Comparison of ENCODE assay signal across 12 cellular contexts in genomic region chr1:169044971-169045370, GRCh38.
A peak's percentile ranks its signal among the peaks of the same experiment; 100 is the strongest.
DNase-seq lines count a peak whose midpoint lies in the region; ATAC-seq and TF ChIP-seq lines count a peak whose summit lies in the region.
"Had no signal": no experiment of that assay in that cellular context is flagged by ENCODE, and none has a peak within 500 bp of the region (broad histone marks: within the 10 kb centered on the region; RNA-seq: fewer than 3 reads in every experiment).

No MANE protein-coding gene starts in this region.

- H3K4me1 ChIP-seq in colonic mucosa: peaks cover 20% of the 10 kb centered on the region

- H3K4me3 ChIP-seq in colonic mucosa: no peak overlapping the region

- no peak overlapping the region for H3K9ac ChIP-seq in colonic mucosa (ENCODE audit: low read depth in 2 of 2, low read length in 2 of 2)

- H3K4me1 Mint-ChIP-seq in activated CD8-positive, alpha-beta memory T cell treated with anti-CD3 and anti-CD28 coated beads, Interleukin-2, amount 10 ng/mL, durations not matched to agents 7 days and 5 days: peaks cover 65% of the 10 kb centered on the region
- peaks cover 23% of the 10 kb centered on the region for H3K4me1 Mint-ChIP-seq in nephron progenitor cell

- H3K27me3 ChIP-seq in colonic mucosa: no peaks in the 10 kb centered on the region

- H3K9me3 ChIP-seq in colonic mucosa: no peaks in the 10 kb centered on the region

- intact Hi-C loops in colonic mucosa (cut with DNase I): no loop called here

- no peak for DNase-seq in activated CD8-positive, alpha-beta memory T cell treated with anti-CD3 and anti-CD28 coated beads, Interleukin-2, amount 10 ng/mL, durations not matched to agents 7 days and 5 days
- no peak for DNase-seq in activated CD8-positive, alpha-beta memory T cell treated with anti-CD3 and anti-CD28 coated beads, Interleukin-2, amount 50 U/mL, for 4 hours
- DNase-seq in NCI-H524 treated with DMSO at 0.1 percent for 48 hours (lab: John Stamatoyannopoulos, UW): peak; percentile 53
- DNase-seq in nephron progenitor cell: no peak
- DNase-seq in colonic mucosa: no peak
- DNase-seq: cerebellar nuclear complex; glutamatergic neuron; NCI-H1417; stimulated activated naive CD4-positive, alpha-beta T cell treated with Interleukin-2 at 50 U/mL for 16 hours had no signal

- TF ChIP-seq CTCF in nephron progenitor cell (IDR thresholded peaks at IDR 0.05): no peak
- TF ChIP-seq CTCF in colonic mucosa (IDR thresholded peaks at IDR 0.05): no peak

- no peak overlapping the region for H3K27ac ChIP-seq in colonic mucosa

- H3K9me3 Mint-ChIP-seq in activated CD8-positive, alpha-beta memory T cell treated with anti-CD3 and anti-CD28 coated beads, Interleukin-2, amount 10 ng/mL, durations not matched to agents 7 days and 5 days (ENCODE audit: low read depth): no peaks in the 10 kb centered on the region
- H3K9me3 Mint-ChIP-seq in nephron progenitor cell: no peaks in the 10 kb centered on the region

- H3K27ac Mint-ChIP-seq in activated CD8-positive, alpha-beta memory T cell treated with anti-CD3 and anti-CD28 coated beads, Interleukin-2, amount 10 ng/mL, durations not matched to agents 7 days and 5 days: peak overlapping the region; percentile 91
- H3K27ac Mint-ChIP-seq in nephron progenitor cell: peak overlapping the region; percentile 82

- H3K36me3 ChIP-seq in colonic mucosa: no peaks in the 10 kb centered on the region

- no peaks in the 10 kb centered on the region for H3K27me3 Mint-ChIP-seq in activated CD8-positive, alpha-beta memory T cell treated with anti-CD3 and anti-CD28 coated beads, Interleukin-2, amount 10 ng/mL, durations not matched to agents 7 days and 5 days
- peaks cover 4% of the 10 kb centered on the region for H3K27me3 Mint-ChIP-seq in nephron progenitor cell (ENCODE audit: low read depth, poor library complexity)

- H3K36me3 Mint-ChIP-seq in activated CD8-positive, alpha-beta memory T cell treated with anti-CD3 and anti-CD28 coated beads, Interleukin-2, amount 10 ng/mL, durations not matched to agents 7 days and 5 days: peaks cover 23% of the 10 kb centered on the region
- no peaks in the 10 kb centered on the region for H3K36me3 Mint-ChIP-seq in nephron progenitor cell (ENCODE audit: low read depth)

- H3K4me3 Mint-ChIP-seq in activated CD8-positive, alpha-beta memory T cell treated with anti-CD3 and anti-CD28 coated beads, Interleukin-2, amount 10 ng/mL, durations not matched to agents 7 days and 5 days: no peak overlapping the region
- H3K4me3 Mint-ChIP-seq in nephron progenitor cell: no peak overlapping the region

- ATAC-seq in activated CD8-positive, alpha-beta memory T cell treated with anti-CD3 and anti-CD28 coated beads, Interleukin-2, amount 10 ng/mL, durations not matched to agents 7 days and 5 days: no peak
- ATAC-seq in HG02763 (IDR thresholded peaks at IDR 0.05; ENCODE audit: unreplicated experiment): peak; percentile 34
- ATAC-seq in esophagus mucosa: no peak
- no peak for ATAC-seq in HG03039 (IDR thresholded peaks at IDR 0.05; ENCODE audit: unreplicated experiment)

- CTCF ChIA-PET in activated CD8-positive, alpha-beta memory T cell treated with anti-CD3 and anti-CD28 coated beads, Interleukin-2, amount 10 ng/mL, durations not matched to agents 7 days and 5 days (lab: Charles Lee): interaction anchor here (1.6 kb wide), 1 partner anchor 606 kb away, joined by 3 read pairs; no protein-coding TSS in a partner anchor
